10 cellular contexts compared by ENCODE assay signal in genomic region chr7:38321515-38321944, GRCh38.
DNase-seq lines count a peak whose midpoint lies in the region; ATAC-seq and TF ChIP-seq lines count a peak whose summit lies in the region.
"Had no signal": no experiment of that assay in that cellular context is flagged by ENCODE, and none has a peak within 500 bp of the region (broad histone marks: within the 10 kb centered on the region; RNA-seq: fewer than 3 reads in every experiment).

No MANE protein-coding gene starts in this region.

- H3K27ac Mint-ChIP-seq in CD4-positive, alpha-beta memory T cell: peak overlapping the region in 6 of 7 donors; percentile 9 to 74 (median 47)
- H3K27ac Mint-ChIP-seq in naive thymus-derived CD8-positive, alpha-beta T cell: peak overlapping the region in 9 of 10 donors; percentile 57 to 91 (median 79)

- no peak overlapping the region for H3K4me3 ChIP-seq in CD4-positive, alpha-beta memory T cell (ENCODE audit: low read length in 2 of 2)
- H3K4me3 ChIP-seq in astrocyte of the cerebellum (ENCODE audit: low read depth, low read length): no peak overlapping the region
- H3K4me3 ChIP-seq: dorsolateral prefrontal cortex had no signal

- H3K4me1 ChIP-seq in CD4-positive, alpha-beta memory T cell (ENCODE audit: insufficient read depth, low read length): peaks cover 36% of the 10 kb centered on the region

- no peaks in the 10 kb centered on the region for H3K36me3 Mint-ChIP-seq in CD4-positive, alpha-beta memory T cell
- no peaks in the 10 kb centered on the region for H3K36me3 Mint-ChIP-seq in naive thymus-derived CD8-positive, alpha-beta T cell

- peaks cover 15 to 43% (median 22%) of the 10 kb centered on the region in 4 donors for H3K4me1 Mint-ChIP-seq in CD4-positive, alpha-beta memory T cell
- H3K4me1 Mint-ChIP-seq in naive thymus-derived CD8-positive, alpha-beta T cell: peaks cover 7 to 49% (median 33%) of the 10 kb centered on the region in 4 donors

- H3K27me3 ChIP-seq in CD4-positive, alpha-beta memory T cell (ENCODE audit: insufficient read depth, low read length): no peaks in the 10 kb centered on the region
- H3K27me3 ChIP-seq: dorsolateral prefrontal cortex had no signal

- CTCF ChIA-PET in CD4-positive, alpha-beta memory T cell (lab: Charles Lee; ENCODE audit: partially characterized antibody): interaction anchor here (2.0 to 9.7 kb wide), 4 partner anchors 9 to 103 kb away, joined by 7 to 135 read pairs (median 38); no protein-coding TSS in a partner anchor

- DNase-seq in CD4-positive, alpha-beta memory T cell: no peak
- DNase-seq in astrocyte of the cerebellum (ENCODE audit: low read depth) (peak; percentile 67), 8988T (no peak)
- no peak for DNase-seq in naive thymus-derived CD8-positive, alpha-beta T cell
- DNase-seq: NCI-H187 treated with DMSO at 0.1 percent for 48 hours had no signal

- TF ChIP-seq CTCF in astrocyte of the cerebellum (IDR thresholded peaks at IDR 0.05; ENCODE audit: low read depth, low read length, missing control alignments): no peak

- ATAC-seq in HG03442 (IDR thresholded peaks at IDR 0.05; ENCODE audit: unreplicated experiment): peak; percentile 35
- ATAC-seq in naive thymus-derived CD8-positive, alpha-beta T cell: peak; percentile 12 to 26
- no peak for ATAC-seq in HG02938 (IDR thresholded peaks at IDR 0.05; ENCODE audit: unreplicated experiment)
- no peak for ATAC-seq in HG03095 (IDR thresholded peaks at IDR 0.05; ENCODE audit: unreplicated experiment)
- ATAC-seq: Right ventricle myocardium inferior had no signal

- intact Hi-C loops in CD4-positive, alpha-beta memory T cell (cut with micrococcal nuclease): loop anchor here (2.0 kb wide), 1 partner anchor 13 kb away; no protein-coding TSS in a partner anchor

- no peaks in the 10 kb centered on the region for H3K9me3 Mint-ChIP-seq in CD4-positive, alpha-beta memory T cell
- no peaks in the 10 kb centered on the region for H3K9me3 Mint-ChIP-seq in naive thymus-derived CD8-positive, alpha-beta T cell

- POLR2A ChIA-PET in CD4-positive, alpha-beta memory T cell (lab: Charles Lee; ENCODE audit: partially characterized antibody): interaction anchor here (1.0 to 2.3 kb wide), 3 partner anchors 10 to 106 kb away, joined by 3 to 8 read pairs (median 5); no protein-coding TSS in a partner anchor
- POLR2A ChIA-PET in naive thymus-derived CD8-positive, alpha-beta T cell (lab: Charles Lee): interaction anchor here (1.0 to 2.6 kb wide), 4 partner anchors 9 to 99 kb away, joined by 3 to 10 read pairs (median 3); no protein-coding TSS in a partner anchor

- no peaks in the 10 kb centered on the region for H3K36me3 ChIP-seq in CD4-positive, alpha-beta memory T cell (ENCODE audit: insufficient read depth, low read length)

- peak overlapping the region in 6 of 8 donors; percentile 7 to 61 (median 50) for H3K4me3 Mint-ChIP-seq in CD4-positive, alpha-beta memory T cell
- peak overlapping the region in 8 of 10 donors; percentile 32 to 74 (median 66) for H3K4me3 Mint-ChIP-seq in naive thymus-derived CD8-positive, alpha-beta T cell

- no peaks in the 10 kb centered on the region for H3K9me3 ChIP-seq in CD4-positive, alpha-beta memory T cell (ENCODE audit: control insufficient read depth in 1 of 2, low read length in 2 of 2)

- no peak overlapping the region for H3K27ac ChIP-seq in CD4-positive, alpha-beta memory T cell (ENCODE audit: low read depth, low read length)
- H3K27ac ChIP-seq: dorsolateral prefrontal cortex had no signal

- no peaks in the 10 kb centered on the region for H3K27me3 Mint-ChIP-seq in CD4-positive, alpha-beta memory T cell
- no peaks in the 10 kb centered on the region for H3K27me3 Mint-ChIP-seq in naive thymus-derived CD8-positive, alpha-beta T cell

- in situ Hi-C loops in astrocyte of the cerebellum (cut with HindIII; ENCODE audit: low sequenced_read_pairs): loop anchor here (25.0 kb wide), 2 partner anchors 209 to 409 kb away; partner anchors contain the start of genes EPDR1 and SFRP4

Comparison
In these comparisons a context has a peak if more than half of its experiments do, and no peak if none do; other contexts are left out.
1. ATAC-seq: peak in HG03442 (single experiment) and naive thymus-derived CD8-positive, alpha-beta T cell (2 of 2); none in HG02938 (single experiment) and HG03095 (single experiment).